ENCODE assay signal across 8 cellular contexts in genomic region chr9:12774861-12775367, GRCh38. TPM values are rescaled to one million over a fixed set of nuclear protein-coding genes. Genes with fewer than 3 reads are reported as not detected.
DNase-seq lines count a peak whose midpoint lies in the region; ATAC-seq, FAIRE-seq and TF ChIP-seq lines count a peak whose summit lies in the region.

A gene with protein sequence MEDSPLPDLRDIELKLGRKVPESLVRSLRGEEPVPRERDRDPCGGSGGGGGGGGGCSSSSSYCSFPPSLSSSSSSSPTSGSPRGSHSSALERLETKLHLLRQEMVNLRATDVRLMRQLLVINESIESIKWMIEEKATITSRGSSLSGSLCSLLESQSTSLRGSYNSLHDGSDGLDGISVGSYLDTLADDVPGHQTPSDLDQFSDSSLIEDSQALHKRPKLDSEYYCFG (plus strand): TSS chr9:12775020. CDS start chr9:12775716, 696 bp downstream.

- H3K36me3 ChIP-seq in PC-3 (ENCODE audit: low read depth, low read length) (no peaks in the 10 kb centered on the region), duodenal mucosa (ENCODE audit: control insufficient read depth in 1 of 2, insufficient read depth in 2 of 2, low read length in 2 of 2) (no peaks in the 10 kb centered on the region), right lobe of liver (no peaks in the 10 kb centered on the region)

- ATAC-seq in PC-3: peak; percentile 46
- ATAC-seq in right lobe of liver: peak; percentile 71 to 79 (median 72)
- ATAC-seq in naive thymus-derived CD8-positive, alpha-beta T cell: no peak
- ATAC-seq in GM19395 (IDR thresholded peaks at IDR 0.05; ENCODE audit: unreplicated experiment): no peak

- FAIRE-seq in H54 (lab: Jason Lieb, UNC): peak; percentile 99

- DNase-seq in H54 (ENCODE audit: insufficient read length, low spot score): no peak
- peak; percentile 78 for DNase-seq in PC-3
- DNase-seq in right lobe of liver: peak; percentile 36 to 79 (median 68)
- no peak for DNase-seq in naive thymus-derived CD8-positive, alpha-beta T cell

- H3K4me1 Mint-ChIP-seq in naive thymus-derived CD8-positive, alpha-beta T cell: peaks cover 0 to 13% (median 12%) of the 10 kb centered on the region in 4 donors

- no peak for TF ChIP-seq POLR2A in H54 (IDR thresholded peaks at IDR 0.05; ENCODE audit: low read depth, low read length)
- TF ChIP-seq POLR2A in right lobe of liver (IDR thresholded peaks at IDR 0.05): peak; percentile 96

- H4K20me1 ChIP-seq in PC-3 (ENCODE audit: low read length): no peaks in the 10 kb centered on the region

- peak within 1 kb of the TSS; percentile 73 for H3K27ac ChIP-seq in 22Rv1
- H3K27ac ChIP-seq in PC-3 (ENCODE audit: low read length): peak within 1 kb of the TSS; percentile 92
- H3K27ac ChIP-seq in duodenal mucosa (ENCODE audit: low read depth, low read length): peak within 1 kb of the TSS; percentile 82
- peak within 1 kb of the TSS; percentile 94 to 99 (median 95) for H3K27ac ChIP-seq in right lobe of liver
- peak within 1 kb of the TSS; percentile 91 for H3K27ac ChIP-seq in temporal lobe (ENCODE audit: low read depth, low read length)

- POLR2A ChIA-PET in PC-3 (lab: Charles Lee; ENCODE audit: unreplicated experiment): interaction anchor here (0.5 to 1.0 kb wide), 5 partner anchors 9 to 82 kb away, joined by 3 to 14 read pairs (median 4); no protein-coding TSS in a partner anchor
- POLR2A ChIA-PET in naive thymus-derived CD8-positive, alpha-beta T cell (lab: Charles Lee): no interaction called here

- peaks cover 48% of the 10 kb centered on the region for H3K79me2 ChIP-seq in PC-3 (ENCODE audit: low read length)

- intact Hi-C loops in PC-3 (cut with micrococcal nuclease) (loop anchor here (1.0 kb wide), 1 partner anchor 52 kb away; no protein-coding TSS in a partner anchor), right lobe of liver (cut with DNase I) (loop anchor here in 1 of 2 donors (5.0 kb wide), 1 partner anchor 42 kb away; no protein-coding TSS in a partner anchor)

- peak within 1 kb of the TSS; percentile 60 for H2AFZ ChIP-seq in PC-3 (ENCODE audit: low read length)

- CTCF ChIA-PET in PC-3 (lab: Charles Lee): interaction anchor here (0.7 to 2.3 kb wide), 2 partner anchors 39 to 110 kb away, joined by 3 to 11 read pairs; no protein-coding TSS in a partner anchor

- peaks cover 6% of the 10 kb centered on the region for H3F3A ChIP-seq in PC-3 (ENCODE audit: low read length, unreplicated experiment)

- H3K9me2 ChIP-seq in PC-3 (replicated peaks; ENCODE audit: low read length): no peaks in the 10 kb centered on the region

- H3K4me2 ChIP-seq in PC-3 (ENCODE audit: low read length): peak within 1 kb of the TSS; percentile 81

- peak within 1 kb of the TSS in 4 of 10 donors; percentile 12 to 57 (median 36) for H3K4me3 Mint-ChIP-seq in naive thymus-derived CD8-positive, alpha-beta T cell

- H3K9me3 ChIP-seq in PC-3 (ENCODE audit: low read length) (no peaks in the 10 kb centered on the region), duodenal mucosa (ENCODE audit: control insufficient read depth in 1 of 2, low read length in 2 of 2) (no peaks in the 10 kb centered on the region), right lobe of liver (no peaks in the 10 kb centered on the region)

- H3K9ac ChIP-seq in PC-3 (ENCODE audit: low read length) (peak within 1 kb of the TSS; percentile 98), duodenal mucosa (ENCODE audit: low read depth in 1 of 2, low read length in 2 of 2) (peak within 1 kb of the TSS; percentile 74 to 79)

- H3K27me3 Mint-ChIP-seq in naive thymus-derived CD8-positive, alpha-beta T cell: peaks cover 15 to 25% (median 22%) of the 10 kb centered on the region in 5 donors

- WGBS in right lobe of liver (ENCODE audit: insufficient coverage, low coverage, low lambda C conversion rate, missing lambda C conversion rate): 2% methylated on average over 17 of the region's 17 CpGs

- peaks cover 0 to 7% (median 0%) of the 10 kb centered on the region in 3 donors for H3K36me3 Mint-ChIP-seq in naive thymus-derived CD8-positive, alpha-beta T cell

- BruUV-seq in PC-3 (replicated peaks; lab: Mats Ljungman, UMichigan): TSS peak; percentile 84

- H3K4me1 ChIP-seq in PC-3 (ENCODE audit: insufficient read depth, low read length): peaks cover 25% of the 10 kb centered on the region
- peaks cover 7 to 9% of the 10 kb centered on the region in 2 donors for H3K4me1 ChIP-seq in duodenal mucosa (ENCODE audit: control insufficient read depth in 1 of 2, insufficient read depth in 2 of 2, low read length in 2 of 2)
- peaks cover 0 to 34% (median 0%) of the 10 kb centered on the region in 4 donors for H3K4me1 ChIP-seq in right lobe of liver

- H3K4me3 ChIP-seq in PC-3 (ENCODE audit: low read length) (peak within 1 kb of the TSS; percentile 86), duodenal mucosa (ENCODE audit: low read depth in 1 of 2, low read length in 2 of 2) (peak within 1 kb of the TSS; percentile 90 to 91), right lobe of liver (peak within 1 kb of the TSS; percentile 52 to 73 (median 66))

- H3K27me3 ChIP-seq in PC-3 (ENCODE audit: low read length) (no peaks in the 10 kb centered on the region), duodenal mucosa (ENCODE audit: control insufficient read depth in 1 of 2, insufficient read depth in 2 of 2, low read length in 2 of 2) (no peaks in the 10 kb centered on the region), right lobe of liver (no peaks in the 10 kb centered on the region)

- no peak for TF ChIP-seq CTCF in 22Rv1 (IDR thresholded peaks at IDR 0.05)
- no peak for TF ChIP-seq CTCF in PC-3 (conservative IDR thresholded peaks at IDR 0.05; ENCODE audit: low read depth, low read length)
- no peak for TF ChIP-seq CTCF in right lobe of liver (IDR thresholded peaks at IDR 0.05)

- H3K9me3 Mint-ChIP-seq in naive thymus-derived CD8-positive, alpha-beta T cell: peaks cover 0 to 14% (median 4%) of the 10 kb centered on the region in 9 donors

- H3K27ac Mint-ChIP-seq in naive thymus-derived CD8-positive, alpha-beta T cell: no peak within 1 kb of the TSS

RNA-seq across cellular contexts. Expression of the gene that starts here (rescaled TPM):
- total RNA-seq in PC-3 (2014; rRNA removed): 16.4 and 16.9 TPM in 2 replicates
- 10 to 100 TPM in 5 of 6 experiments, 1 to 10 TPM in 1; 9.6 to 38.0 (median 18.8) TPM for total RNA-seq in right lobe of liver
- total RNA-seq in temporal lobe: 0.98 TPM
- total RNA-seq in naive thymus-derived CD8-positive, alpha-beta T cell: not detected
- not detected for polyA plus RNA-seq in naive thymus-derived CD8-positive, alpha-beta T cell

Comparison
In these comparisons a context has a peak if more than half of its experiments do, and no peak if none do; other contexts are left out.
1. DNase-seq: peak in PC-3 (single experiment) and right lobe of liver (3 of 3); none in H54 (single experiment) and naive thymus-derived CD8-positive, alpha-beta T cell (0 of 10).
2. ATAC-seq: peak in PC-3 (single experiment) and right lobe of liver (4 of 4); none in naive thymus-derived CD8-positive, alpha-beta T cell (0 of 2) and GM19395 (single experiment).
3. Peak in every context shown above with its lines, with median percentiles within 50 percentile points of each other: H3K27ac ChIP-seq and H3K4me3 ChIP-seq.